ENCODE assay signal across 11 cellular contexts in genomic region chr17:17809527-17810373, GRCh38. TPM values are rescaled to one million over a fixed set of nuclear protein-coding genes. Genes with fewer than 3 reads are reported as not detected.
DNase-seq lines count a peak whose midpoint lies in the region; ATAC-seq and TF ChIP-seq lines count a peak whose summit lies in the region.
"Had no signal": no experiment of that assay in that cellular context is flagged by ENCODE, and none has a peak within 500 bp of the region (broad histone marks: within the 10 kb centered on the region; RNA-seq: fewer than 3 reads in every experiment).

No MANE protein-coding gene starts in this region.

- peaks cover 4 to 5% of the 10 kb centered on the region in 2 donors for H3K36me3 Mint-ChIP-seq in activated T-cell treated with anti-CD3 and anti-CD28 coated beads, Interleukin-2, amount 50 U/mL, for 72 hours (ENCODE audit: insufficient read depth in 2 of 2)

- H3K4me3 Mint-ChIP-seq in activated T-cell treated with anti-CD3 and anti-CD28 coated beads, Interleukin-2, amount 50 U/mL, for 72 hours, result no peak overlapping the region

- no peaks in the 10 kb centered on the region for H3K27me3 Mint-ChIP-seq in activated T-cell treated with anti-CD3 and anti-CD28 coated beads, Interleukin-2, amount 50 U/mL, for 72 hours (ENCODE audit: low read depth)
- H3K27me3 Mint-ChIP-seq: naive thymus-derived CD4-positive, alpha-beta T cell had no signal

- H3K9me3 Mint-ChIP-seq in activated T-cell treated with anti-CD3 and anti-CD28 coated beads, Interleukin-2, amount 50 U/mL, for 72 hours, result no peaks in the 10 kb centered on the region

- H3K27ac Mint-ChIP-seq in activated T-cell treated with anti-CD3 and anti-CD28 coated beads, Interleukin-2, amount 50 U/mL, for 72 hours, result no peak overlapping the region

- H3K4me3 ChIP-seq in HUES48 (ENCODE audit: low read depth, low read length), result peak overlapping the region; percentile 59
- peak overlapping the region in 40 of 59 donors; percentile 3 to 53 (median 26) for H3K4me3 ChIP-seq in dorsolateral prefrontal cortex
- H3K4me3 ChIP-seq in stomach smooth muscle (ENCODE audit: low read length in 2 of 2), result peak overlapping the region in 1 of 2 donors; percentile 67
- H3K4me3 ChIP-seq: body of pancreas had no signal

- H3K4me1 Mint-ChIP-seq in activated T-cell treated with anti-CD3 and anti-CD28 coated beads, Interleukin-2, amount 50 U/mL, for 72 hours (ENCODE audit: low read depth), result peaks cover 22% of the 10 kb centered on the region

- intact Hi-C loops in dorsolateral prefrontal cortex (cut with DNase I), result loop anchor here (5.0 to 10.0 kb wide), 5 partner anchors 38 to 228 kb away; partner anchors contain the start of genes ATPAF2 (in 2 of the 2), GID4 (in 2 of the 2) and RAI1 (in 2 of the 2)

- DNase-seq in dorsolateral prefrontal cortex (peak in 1 of 10 donors; percentile 64), iris pigment epithelial cell (ENCODE audit: low read depth) (peak; percentile 78), NCI-H345 treated with DMSO at 0.1 percent for 48 hours (lab: John Stamatoyannopoulos, UW; ENCODE audit: unreplicated experiment) (no peak), GDM1 (lab: John Stamatoyannopoulos, UW) (no peak), superior temporal gyrus (ENCODE audit: extremely low spot score) (no peak)
- no peak for DNase-seq in activated T-cell treated with anti-CD3 and anti-CD28 coated beads, Interleukin-2, amount 50 U/mL, for 72 hours
- DNase-seq: naive thymus-derived CD4-positive, alpha-beta T cell; NCI-H146 had no signal

- peaks cover 15% of the 10 kb centered on the region for H3K36me3 ChIP-seq in HUES48 (ENCODE audit: control insufficient read depth, insufficient read depth, low read length)
- H3K36me3 ChIP-seq in stomach smooth muscle (ENCODE audit: control insufficient read depth in 2 of 2, insufficient read depth in 2 of 2, low read length in 2 of 2), result peaks cover 13 to 22% of the 10 kb centered on the region in 2 donors

- no peak overlapping the region for H3K27ac ChIP-seq in HUES48 (ENCODE audit: low read depth, low read length)
- H3K27ac ChIP-seq in dorsolateral prefrontal cortex, result peak overlapping the region in 57 of 59 donors; percentile 3 to 99 (median 78)
- peak overlapping the region; percentile 60 for H3K27ac ChIP-seq in stomach smooth muscle (ENCODE audit: low read length)

- peaks cover 14% of the 10 kb centered on the region for H3K4me1 ChIP-seq in HUES48 (ENCODE audit: control insufficient read depth, insufficient read depth, low read length)
- peaks cover 51% of the 10 kb centered on the region for H3K4me1 ChIP-seq in stomach smooth muscle (ENCODE audit: control insufficient read depth, insufficient read depth, low read length)

- no peak for ATAC-seq in activated T-cell treated with anti-CD3 and anti-CD28 coated beads, Interleukin-2, amount 50 U/mL, for 72 hours (replicated peaks in 1 of 2)
- ATAC-seq: body of pancreas; naive thymus-derived CD4-positive, alpha-beta T cell had no signal

- H3K9me3 ChIP-seq in HUES48 (ENCODE audit: control insufficient read depth, insufficient read depth, low read length), result no peaks in the 10 kb centered on the region
- H3K9me3 ChIP-seq in stomach smooth muscle (ENCODE audit: control insufficient read depth in 2 of 2, low read length in 2 of 2), result no peaks in the 10 kb centered on the region
- H3K9me3 ChIP-seq: body of pancreas had no signal

- peaks cover 27% of the 10 kb centered on the region for H3K27me3 ChIP-seq in HUES48 (ENCODE audit: control insufficient read depth, insufficient read depth, low read length)
- H3K27me3 ChIP-seq in dorsolateral prefrontal cortex, result no peaks in the 10 kb centered on the region
- no peaks in the 10 kb centered on the region for H3K27me3 ChIP-seq in stomach smooth muscle (ENCODE audit: control insufficient read depth in 1 of 2, insufficient read depth in 2 of 2, low read length in 2 of 2)
- H3K27me3 ChIP-seq: body of pancreas had no signal

- no peak overlapping the region for H3K9ac ChIP-seq in HUES48 (ENCODE audit: low read depth, low read length)
- H3K9ac ChIP-seq in stomach smooth muscle (ENCODE audit: low read length in 2 of 2), result peak overlapping the region; percentile 23 to 29

- peak in 3 of 56 donors; percentile 2 to 13 (median 7) for TF ChIP-seq CTCF in dorsolateral prefrontal cortex (IDR thresholded peaks at IDR 0.05 in 54 of 56, conservative IDR thresholded peaks at IDR 0.05 in 2 of 56; ENCODE audit: low read depth in 1 of 56, partially characterized antibody in 56 of 56)

RNA-seq across cellular contexts. Expression of gene SREBF1, which starts 27.0 kb away (rescaled TPM):
- total RNA-seq in dorsolateral prefrontal cortex, result 100 to 1,000 TPM in 84 of 120 experiments, 10 to 100 TPM in 36; 57.2 to 359 (median 120) TPM
- total RNA-seq in activated T-cell treated with anti-CD3 and anti-CD28 coated beads, Interleukin-2, amount 50 U/mL, for 72 hours, result 100 to 1,000 TPM; 192 to 209 TPM
